1 cellular context compared by ENCODE assay signal in genomic region chr20:36384022-36384619, GRCh38.
TF ChIP-seq lines count a peak whose summit lies in the region.

No MANE protein-coding gene starts in this region.

TF ChIP-seq in K562, 482 proteins besides CTCF, POLR2A, EP300 and RAD21 (continued from another document):
- TF ChIP-seq ZBTB49 (CRISPR knock-in tag; IDR thresholded peaks at IDR 0.05; ENCODE audit: borderline replicate concordance), result peak; percentile 99
